ENCODE assay signal across 13 cellular contexts in the genomic region with DNA sequence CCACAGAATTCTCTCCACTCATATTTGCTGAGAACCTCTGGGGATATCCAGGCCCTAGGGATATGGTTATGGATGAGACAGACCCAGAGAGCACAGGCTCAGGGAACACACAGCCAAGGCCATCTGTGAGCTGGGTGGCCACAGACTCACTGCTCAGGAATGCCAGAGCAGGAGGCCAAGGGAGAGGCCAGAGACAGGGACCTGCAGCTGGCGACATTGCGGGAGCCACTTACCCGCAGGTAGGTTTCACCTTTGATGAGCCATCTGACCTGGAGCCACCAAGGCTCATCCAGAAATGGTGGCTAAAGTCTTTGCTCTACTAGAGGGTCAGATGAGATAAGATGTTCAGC. TPM values are rescaled to one million over a fixed set of nuclear protein-coding genes. Genes with fewer than 3 reads are reported as not detected.
DNase-seq lines count a peak whose midpoint lies in the region; FAIRE-seq and TF ChIP-seq lines count a peak whose summit lies in the region.
"Had no signal": no experiment of that assay in that cellular context is flagged by ENCODE, and none has a peak within 500 bp of the region (broad histone marks: within the 10 kb centered on the region; RNA-seq: fewer than 3 reads in every experiment).

No MANE protein-coding gene starts in this region.

- no peak for TF ChIP-seq POLR2A in GM12892 (IDR thresholded peaks at IDR 0.05; ENCODE audit: low read depth, low read length)

- DNase-seq in DMS 273 (lab: John Stamatoyannopoulos, UW; ENCODE audit: unreplicated experiment) (peak; percentile 44), DMS 273 treated with DMSO at 0.1 percent for 48 hours (lab: John Stamatoyannopoulos, UW) (no peak), RPMI7951 (ENCODE audit: low read depth) (peak; percentile 53), hepatic stellate cell (ENCODE audit: low spot score) (peak; percentile 29), urothelium cell line (ENCODE audit: low spot score) (peak; percentile 50), NCI-H187 (lab: John Stamatoyannopoulos, UW) (no peak), superior temporal gyrus (ENCODE audit: extremely low spot score) (no peak), GM12892 (ENCODE audit: insufficient read length) (no peak)
- DNase-seq: mucosa of descending colon; MV-4-11; Right ventricle myocardium superior; stimulated activated naive CD8-positive, alpha-beta T cell treated with anti-CD3 and anti-CD28 coated beads, Interleukin-15, Interleukin-2, amounts not matched to agents 100 U/mL and 50 U/mL, for 24 hours had no signal

- FAIRE-seq in urothelium cell line (lab: Jason Lieb, UNC), result peak; percentile 37
- no peak for FAIRE-seq in GM12892 (lab: Jason Lieb, UNC)
- FAIRE-seq: GM19239 had no signal

RNA-seq across cellular contexts. Expression of a gene that starts 29.4 kb away (rescaled TPM):
- total RNA-seq in RPMI7951 (2014; rRNA removed; shearing (Covaris generic)), result 13.5 and 15.1 TPM in 2 replicates
- 20.3 TPM for polyA plus RNA-seq in GM12892 (2012; ENCODE audit: missing spikeins)

Comparison
In these comparisons a context has a peak if more than half of its experiments do, and no peak if none do; other contexts are left out.
1. DNase-seq: peak in DMS 273 (single experiment), RPMI7951 (single experiment), hepatic stellate cell (single experiment) and urothelium cell line (single experiment); none in DMS 273 treated with DMSO at 0.1 percent for 48 hours (single experiment), NCI-H187 (0 of 2), superior temporal gyrus (single experiment) and GM12892 (single experiment).